In genomic region chr3:65604863-65605526, GRCh38 we compare ENCODE assay signal across 1 cellular context.
TF ChIP-seq lines count a peak whose summit lies in the region.

No MANE protein-coding gene starts in this region.

TF ChIP-seq in K562, 482 proteins besides CTCF, POLR2A, EP300 and RAD21 (continued from another document and continues in another):
- TF ChIP-seq CREB5 (CRISPR knock-in tag; IDR thresholded peaks at IDR 0.05): no peak
- no peak for TF ChIP-seq MYBL2 (IDR thresholded peaks at IDR 0.05; ENCODE audit: low read depth)
- TF ChIP-seq MYBL2 (CRISPR knock-in tag; IDR thresholded peaks at IDR 0.05; ENCODE audit: borderline replicate concordance): no peak
- peak; percentile 20; the same call in 1 of the 2 replicates for TF ChIP-seq EHMT2 (IDR thresholded peaks at IDR 0.05)
- TF ChIP-seq AFF1 (IDR thresholded peaks at IDR 0.05; ENCODE audit: low read depth in 1 of 2, partially characterized antibody in 2 of 2): no peak
- no peak for TF ChIP-seq SRSF3 (IDR thresholded peaks at IDR 0.05; ENCODE audit: insufficient read depth, low read length)
- TF ChIP-seq TCF7L2 (IDR thresholded peaks at IDR 0.05; ENCODE audit: low read depth, low read length): no peak
- TF ChIP-seq MCM7 (IDR thresholded peaks at IDR 0.05): no peak
- no peak for TF ChIP-seq SNIP1 (IDR thresholded peaks at IDR 0.05; ENCODE audit: low read depth)
- TF ChIP-seq RNF219 (CRISPR knock-in tag; IDR thresholded peaks at IDR 0.05): no peak
- TF ChIP-seq ZNF592 (IDR thresholded peaks at IDR 0.05): peak; percentile 77; the same call in 1 of the 2 replicates
- no peak for TF ChIP-seq NRF1 (conservative IDR thresholded peaks at IDR 0.05 in 1 of 2, IDR thresholded peaks at IDR 0.05 in 1 of 2)
- peak; percentile 86 for TF ChIP-seq SOX6 (IDR thresholded peaks at IDR 0.05)
- TF ChIP-seq E2F6 (IDR thresholded peaks at IDR 0.05; ENCODE audit: borderline replicate concordance in 1 of 2, extremely low read depth in 1 of 2, insufficient read depth in 1 of 2, insufficient read length in 1 of 2, low read depth in 1 of 2, low read length in 1 of 2, poor library complexity in 1 of 2, severe bottlenecking in 1 of 2): no peak
- no peak for TF ChIP-seq ZMIZ1 (IDR thresholded peaks at IDR 0.05; ENCODE audit: low read depth in 2 of 2, low read length in 2 of 2)
- no peak for TF ChIP-seq ZNF253 (CRISPR knock-in tag; conservative IDR thresholded peaks at IDR 0.05)
- no peak for TF ChIP-seq ZNF318 (IDR thresholded peaks at IDR 0.05; ENCODE audit: borderline replicate concordance in 1 of 2, low read depth in 1 of 2)
- TF ChIP-seq POLR3A (IDR thresholded peaks at IDR 0.05; ENCODE audit: borderline replicate concordance, extremely low read depth, insufficient read depth, insufficient read length): no peak
- no peak for TF ChIP-seq HNRNPLL (IDR thresholded peaks at IDR 0.05; ENCODE audit: low read depth, low read length, poor library complexity, severe bottlenecking)
- no peak for TF ChIP-seq MXI1 (IDR thresholded peaks at IDR 0.05; ENCODE audit: low read depth, low read length)
- TF ChIP-seq STAT5A (IDR thresholded peaks at IDR 0.05; ENCODE audit: borderline replicate concordance, low read length): peak; percentile 78
- no peak for TF ChIP-seq POLR2G (IDR thresholded peaks at IDR 0.05; ENCODE audit: low read depth, low read length)
- TF ChIP-seq SMARCB1 (IDR thresholded peaks at IDR 0.05; ENCODE audit: insufficient read length, low read depth): no peak
- peak; percentile 63 for TF ChIP-seq CEBPB (tag; IDR thresholded peaks at IDR 0.05)
- no peak for TF ChIP-seq ZNF551 (CRISPR knock-in tag; IDR thresholded peaks at IDR 0.05)
- no peak for TF ChIP-seq ZC3H11A (IDR thresholded peaks at IDR 0.05; ENCODE audit: low read depth, low read length)
- no peak for TF ChIP-seq ZNF24 (IDR thresholded peaks at IDR 0.05)
- peak; percentile 84 for TF ChIP-seq TCF3 (CRISPR knock-in tag; IDR thresholded peaks at IDR 0.05)
- peak; percentile 37; the same call in 1 of the 2 replicates for TF ChIP-seq FOXM1 (IDR thresholded peaks at IDR 0.05; ENCODE audit: low read depth)
- TF ChIP-seq FOXM1 (CRISPR knock-in tag; IDR thresholded peaks at IDR 0.05; ENCODE audit: low read depth): no peak
- TF ChIP-seq ZNF124 (CRISPR knock-in tag; IDR thresholded peaks at IDR 0.05): no peak
- no peak for TF ChIP-seq ZEB2 (IDR thresholded peaks at IDR 0.05)
- no peak for TF ChIP-seq ZNF717 (CRISPR knock-in tag; IDR thresholded peaks at IDR 0.05)
- no peak for TF ChIP-seq ZNF445 (CRISPR knock-in tag; IDR thresholded peaks at IDR 0.05; ENCODE audit: low read depth)
